31 cellular contexts compared by ENCODE assay signal in the genomic region with DNA sequence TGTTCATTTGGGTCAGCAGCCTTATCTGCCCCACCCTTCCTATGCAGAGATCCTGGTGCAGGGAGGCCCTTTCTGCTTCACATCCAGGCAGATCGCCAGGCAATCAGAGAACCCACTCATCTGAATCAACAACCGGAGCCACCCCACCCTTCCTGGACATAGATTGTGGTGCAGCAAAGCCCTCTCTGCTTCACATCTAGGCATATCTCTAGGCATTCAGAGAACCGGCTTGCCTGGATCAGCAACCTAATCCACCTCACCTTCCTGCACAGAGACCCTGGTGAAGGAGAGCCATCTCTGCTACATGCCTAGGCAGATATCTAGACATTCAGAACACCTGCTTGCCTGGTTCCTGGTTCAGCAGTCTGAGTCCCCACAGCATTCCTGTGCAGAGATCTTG.
"Had no signal": no experiment of that assay in that cellular context is flagged by ENCODE, and none has a peak within 500 bp of the region (broad histone marks: within the 10 kb centered on the region; RNA-seq: fewer than 3 reads in every experiment).

No MANE protein-coding gene starts in this region.

- H3K36me3 Mint-ChIP-seq: activated CD4-positive, alpha-beta memory T cell treated with anti-CD3 and anti-CD28 coated beads for 36 hours; brain had no signal

- H3K27me3 Mint-ChIP-seq: activated B cell treated with CpG ODN at 0.5 μM for 24 hours; activated CD4-positive, alpha-beta memory T cell treated with anti-CD3 and anti-CD28 coated beads for 36 hours; brain; central memory CD8-positive, alpha-beta T cell had no signal

- H3K27ac Mint-ChIP-seq: activated B cell treated with CpG ODN at 0.5 μM for 24 hours; activated CD4-positive, alpha-beta memory T cell treated with anti-CD3 and anti-CD28 coated beads for 36 hours; activated naive CD4-positive, alpha-beta T cell treated with anti-CD3 and anti-CD28 coated beads for 36 hours; activated naive CD4-positive, alpha-beta T cell treated with anti-CD3 and anti-CD28 coated beads, Interleukin-2, amount 50 U/mL, for 72 hours; activated T-helper 1 cell treated with anti-CD3 and anti-CD28 coated beads, Interleukin-12 subunit alpha, Interleukin-12 subunit beta, Interleukin-2, Interleukin-4 antibody, amounts not matched to agents 30 ng/mL and 10 ng/mL and 1 ng/mL, durations not matched to agents 14 hours and 24 hours and 36 hours; brain had no signal

- H3K9me3 ChIP-seq: colonic mucosa had no signal

- H3K27ac ChIP-seq: adrenal gland, cardiac muscle cell, colonic mucosa, Peyer's patch, VCaP had no signal

- H3K4me1 ChIP-seq: adrenal gland, colonic mucosa, Peyer's patch had no signal

- H3K4me3 Mint-ChIP-seq: activated B cell treated with CpG ODN at 0.5 μM for 24 hours; activated CD4-positive, alpha-beta memory T cell treated with anti-CD3 and anti-CD28 coated beads for 36 hours; activated naive CD4-positive, alpha-beta T cell treated with anti-CD3 and anti-CD28 coated beads for 36 hours; activated T-cell treated with anti-CD3 and anti-CD28 coated beads, Interleukin-2, amount 50 U/mL, for 4 hours; activated T-helper 1 cell treated with anti-CD3 and anti-CD28 coated beads, Interleukin-12 subunit alpha, Interleukin-12 subunit beta, Interleukin-2, Interleukin-4 antibody, amounts not matched to agents 30 ng/mL and 10 ng/mL and 1 ng/mL, durations not matched to agents 14 hours and 24 hours and 36 hours; brain; central memory CD8-positive, alpha-beta T cell had no signal

- H3K27me3 ChIP-seq: adrenal gland, cardiac muscle cell, colonic mucosa, Peyer's patch had no signal

- H3K4me1 Mint-ChIP-seq: activated B cell treated with CpG ODN at 0.5 μM for 24 hours; brain; central memory CD8-positive, alpha-beta T cell had no signal

- DNase-seq: activated B cell treated with CpG ODN at 0.5 μM for 24 hours; activated CD4-positive, alpha-beta memory T cell treated with anti-CD3 and anti-CD28 coated beads for 36 hours; activated CD4-positive, alpha-beta T cell treated with anti-CD3 and anti-CD28 coated beads for 4 hours; activated CD4-positive, alpha-beta T cell treated with anti-CD3 and anti-CD28 coated beads, Interleukin-2, amount 50 U/mL, for 1 hour; activated CD4-positive, CD25-positive, alpha-beta regulatory T cell treated with anti-CD3 and anti-CD28 coated beads, Interleukin-2, amount 50 U/mL, for 72 hours; activated CD8-positive, alpha-beta memory T cell treated with anti-CD3 and anti-CD28 coated beads, Interleukin-2, amount 50 U/mL, for 4 hours; activated gamma-delta T cell treated with Interleukin-2 at 50 U/mL for 16 hours; activated naive CD4-positive, alpha-beta T cell treated with anti-CD3 and anti-CD28 coated beads for 36 hours; activated T-cell treated with anti-CD3 and anti-CD28 coated beads for 4 hours; activated T-cell treated with anti-CD3 and anti-CD28 coated beads, Interleukin-2, amount 50 U/mL, for 4 hours; adrenal gland; colonic mucosa; NCI-H1105; NCI-H1436; NCI-H1694; NCI-H2029; NCI-H345; NCI-H524 treated with DMSO at 0.1 percent for 48 hours; Peyer's patch; Right ventricle myocardium superior; RPMI8226; SW 1271; T-helper 1 cell; T-helper 2 cell; T-helper 9 cell had no signal

- H3K4me3 ChIP-seq: adrenal gland, cardiac muscle cell, colonic mucosa, Peyer's patch had no signal
